9 cellular contexts compared by ENCODE assay signal in the genomic region with DNA sequence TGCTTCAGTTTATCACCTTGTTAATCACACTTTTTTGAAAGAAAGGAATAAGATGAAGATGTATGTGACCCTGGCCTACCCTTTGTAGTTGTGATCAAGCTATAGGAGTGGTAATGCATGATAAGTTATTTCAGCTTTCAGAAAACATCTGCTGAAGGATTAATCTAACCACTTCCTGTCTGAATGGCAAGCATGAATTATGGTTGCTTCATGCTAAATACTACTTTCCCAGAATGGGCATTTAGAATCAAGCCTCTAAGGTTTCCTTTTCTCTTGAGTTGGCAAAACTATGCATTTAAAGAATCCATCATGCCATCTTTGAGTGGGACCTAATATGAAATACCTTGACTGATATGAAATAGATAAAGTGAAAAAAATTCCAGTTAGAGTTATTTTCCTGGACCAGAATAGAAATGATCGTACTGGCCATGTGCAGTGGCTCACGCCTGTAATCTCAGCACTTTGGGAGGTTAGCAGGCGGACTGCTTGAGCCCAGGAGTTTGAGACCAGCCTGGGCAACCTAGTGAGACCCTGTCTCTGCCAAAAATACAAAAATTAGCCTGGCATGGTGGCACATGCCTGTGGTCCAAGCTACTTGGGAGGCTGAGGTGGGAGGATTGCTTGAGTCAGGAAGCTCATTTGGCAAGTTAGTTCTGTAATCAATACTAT. TPM values are rescaled to one million over a fixed set of nuclear protein-coding genes. Genes with fewer than 3 reads are reported as not detected.
A peak's percentile ranks its signal among the peaks of the same experiment; 100 is the strongest.
DNase-seq lines count a peak whose midpoint lies in the region; ATAC-seq, FAIRE-seq and TF ChIP-seq lines count a peak whose summit lies in the region.
"Had no signal": no experiment of that assay in that cellular context is flagged by ENCODE, and none has a peak within 500 bp of the region (broad histone marks: within the 10 kb centered on the region; RNA-seq: fewer than 3 reads in every experiment).

No MANE protein-coding gene starts in this region.

- no peaks in the 10 kb centered on the region for H3K79me2 ChIP-seq in fibroblast of lung (ENCODE audit: control insufficient read depth, insufficient read depth, low read length)

- H3K27me3 Mint-ChIP-seq in Caco-2 (ENCODE audit: insufficient read depth, unreplicated experiment) = no peaks in the 10 kb centered on the region

- H3K27ac ChIP-seq in fibroblast of lung (ENCODE audit: insufficient read depth, low read length) (no peak overlapping the region), transverse colon (no peak overlapping the region)

- BruUV-seq in Caco-2 (replicated peaks; lab: Mats Ljungman, UMichigan) = no TSS peak

- H4K20me1 ChIP-seq in fibroblast of lung (ENCODE audit: control insufficient read depth, extremely low read depth, insufficient read depth, low read length) = no peaks in the 10 kb centered on the region

- no peaks in the 10 kb centered on the region for H3K9me3 Mint-ChIP-seq in Caco-2 (ENCODE audit: unreplicated experiment)

- H3K36me3 Mint-ChIP-seq in Caco-2 (ENCODE audit: insufficient read depth, unreplicated experiment) = peaks cover 82% of the 10 kb centered on the region

- intact Hi-C loops in Caco-2 (cut with micrococcal nuclease; ENCODE audit: unreplicated experiment) (loop anchor here (5.0 kb wide), 2 partner anchors 167 to 312 kb away; a partner anchor contains a TSS), transverse colon (cut with DNase I; ENCODE audit: low total_unique reads) (loop anchor here (10.0 kb wide), 1 partner anchor 254 kb away; no protein-coding TSS in a partner anchor)

- in situ Hi-C loops in transverse colon (cut with MboI; ENCODE audit: low pct_ligation_motif_present in 1 of 4, low pct_unique_long_range_greater_than_20kb in 1 of 4, low sequenced_read_pairs in 3 of 4) = loop anchor here in 3 of 4 donors (5.0 to 25.0 kb wide), 3 partner anchors 252 to 257 kb away; no protein-coding TSS in a partner anchor

- H3K27me3 ChIP-seq in fibroblast of lung (ENCODE audit: control insufficient read depth, insufficient read depth, low read length) (no peaks in the 10 kb centered on the region), Caco-2 (replicated peaks; ENCODE audit: control insufficient read depth, insufficient read depth, low read length) (no peaks in the 10 kb centered on the region), H7 (ENCODE audit: control insufficient read depth, insufficient read depth, low read length) (no peaks in the 10 kb centered on the region), transverse colon (no peaks in the 10 kb centered on the region)

- H3K36me3 ChIP-seq in fibroblast of lung (ENCODE audit: control insufficient read depth, insufficient read depth, low read length) (no peaks in the 10 kb centered on the region), Caco-2 (ENCODE audit: control insufficient read depth, insufficient read depth, low read length) (peaks cover 4% of the 10 kb centered on the region; the same call in 1 of the 2 replicates), H7 (replicated peaks; ENCODE audit: control insufficient read depth, insufficient read depth, low read length) (no peaks in the 10 kb centered on the region), transverse colon (no peaks in the 10 kb centered on the region)

- no peak overlapping the region for H3K4me3 ChIP-seq in fibroblast of lung (replicated peaks in 1 of 4; ENCODE audit: control extremely low read depth in 1 of 4, insufficient read depth in 1 of 4, low read depth in 3 of 4, low read length in 4 of 4)
- no peak overlapping the region for H3K4me3 ChIP-seq in Caco-2 (ENCODE audit: low read depth, low read length)
- H3K4me3 ChIP-seq in H7 (ENCODE audit: insufficient read depth, low read depth, low read length) = no peak overlapping the region
- no peak overlapping the region for H3K4me3 ChIP-seq in transverse colon

- H3K9me3 ChIP-seq in fibroblast of lung (ENCODE audit: control insufficient read depth, insufficient read depth, low read depth, low read length) = no peaks in the 10 kb centered on the region
- no peaks in the 10 kb centered on the region for H3K9me3 ChIP-seq in Caco-2
- no peaks in the 10 kb centered on the region for H3K9me3 ChIP-seq in transverse colon

- peak; percentile 80 for FAIRE-seq in GM12891 (lab: Jason Lieb, UNC)

- H3K4me3 Mint-ChIP-seq in Caco-2 (ENCODE audit: unreplicated experiment) = no peak overlapping the region

- H3K9ac ChIP-seq in fibroblast of lung (ENCODE audit: insufficient read depth, low read length) = no peak overlapping the region

- H3K4me1 Mint-ChIP-seq in Caco-2 (ENCODE audit: low read depth, unreplicated experiment) = peaks cover 37% of the 10 kb centered on the region

- TF ChIP-seq EP300 in transverse colon (IDR thresholded peaks at IDR 0.05; ENCODE audit: low read depth) = no peak

- no peak overlapping the region for H3K27ac Mint-ChIP-seq in Caco-2 (ENCODE audit: unreplicated experiment)

- H3K4me1 ChIP-seq in fibroblast of lung (ENCODE audit: control insufficient read depth, extremely low read depth, insufficient read depth, low read length) (no peaks in the 10 kb centered on the region), Caco-2 (peaks cover 9% of the 10 kb centered on the region), transverse colon (peaks cover 0 to 19% (median 1%) of the 10 kb centered on the region in 4 donors)

- ATAC-seq in HG03135 (IDR thresholded peaks at IDR 0.05; ENCODE audit: unreplicated experiment) = peak; percentile 33

- WGBS in transverse colon (ENCODE audit: low coverage in 1 of 2), 2 donors = 79 to 82% methylated on average over 2 to 3 of the region's 3 CpGs

- no peak overlapping the region for H3K4me2 ChIP-seq in fibroblast of lung (ENCODE audit: extremely low read depth, insufficient read depth, low read length)

- TF ChIP-seq CTCF in fibroblast of lung (conservative IDR thresholded peaks at IDR 0.05 in 1 of 2, IDR thresholded peaks at IDR 0.05 in 1 of 2; ENCODE audit: low read depth in 1 of 2, low read length in 2 of 2) (no peak), Caco-2 (IDR thresholded peaks at IDR 0.05; ENCODE audit: insufficient read depth in 1 of 2, low read depth in 1 of 2, low read length in 1 of 2, severe bottlenecking in 1 of 2, unreplicated experiment in 1 of 2) (no peak), transverse colon (IDR thresholded peaks at IDR 0.05) (no peak)

- POLR2A ChIA-PET in Caco-2 (lab: Charles Lee) = no interaction called here

- CTCF ChIA-PET in Caco-2 (lab: Charles Lee) = no interaction called here

- TF ChIP-seq POLR2A in GM12891 (IDR thresholded peaks at IDR 0.05; ENCODE audit: low read depth, low read length) (no peak), transverse colon (IDR thresholded peaks at IDR 0.05) (no peak)

- H2AFZ ChIP-seq in fibroblast of lung (ENCODE audit: low read length) = no peak overlapping the region

- no peak for DNase-seq in GM12891 (ENCODE audit: insufficient read length, low spot score)
- DNase-seq in RPMI8226 = peak; percentile 27
- peak; percentile 36 to 67 for DNase-seq in fibroblast of lung (ENCODE audit: low read depth in 2 of 2)
- DNase-seq in Caco-2 = no peak
- no peak for DNase-seq in H7
- no peak for DNase-seq in activated CD4-positive, alpha-beta T cell treated with anti-CD3 and anti-CD28 coated beads for 48 hours
- DNase-seq in transverse colon = no peak
- DNase-seq: activated T-cell treated with anti-CD3 and anti-CD28 coated beads, Interleukin-2, amount 50 U/mL, for 48 hours had no signal

TF ChIP-seq in GM12891, 5 proteins besides CTCF, POLR2A, EP300 and RAD21:
- TF ChIP-seq POLR2AphosphoS5 (IDR thresholded peaks at IDR 0.05; ENCODE audit: low read depth, low read length) (no peak), TAF1 (IDR thresholded peaks at IDR 0.05; ENCODE audit: low read depth, low read length) (no peak), PAX5 (IDR thresholded peaks at IDR 0.05; ENCODE audit: insufficient read depth, low read length, severe bottlenecking) (no peak), SPI1 (IDR thresholded peaks at IDR 0.05; ENCODE audit: low read depth, low read length) (no peak), POU2F2 (IDR thresholded peaks at IDR 0.05; ENCODE audit: low read depth, low read length) (no peak)
TF ChIP-seq in GM12891: peak in this region for 0.

RNA-seq across cellular contexts. Expression of a gene that starts 59.1 kb away (rescaled TPM):
- not detected for polyA plus RNA-seq in GM12891 (2012; ENCODE audit: low read depth, missing spikeins)
- total RNA-seq in fibroblast of lung = 7.2 and 9.7 TPM in 2 replicates
- 9.8 and 9.9 TPM in 2 replicates for polyA plus RNA-seq in fibroblast of lung
- 7.3 and 8.7 TPM in 2 replicates for polyA plus RNA-seq in fibroblast of lung (2012)
- polyA minus RNA-seq in fibroblast of lung (ENCODE audit: low replicate concordance) = 7.5 and 9.6 TPM in 2 replicates
- 327 and 361 TPM in 2 replicates for total RNA-seq in Caco-2 (2022)
- total RNA-seq in H7 (2014; rRNA removed; shearing (Covaris generic)) = 30.7 and 37.9 TPM in 2 replicates
- total RNA-seq in transverse colon = 10 to 100 TPM; 14.2 to 49.6 (median 30.4) TPM

Comparison
In these comparisons a context has a peak if more than half of its experiments do, and no peak if none do; other contexts are left out.
1. DNase-seq: peak in RPMI8226 (single experiment) and fibroblast of lung (2 of 2); none in GM12891 (single experiment), Caco-2 (0 of 2), H7 (single experiment), activated CD4-positive, alpha-beta T cell treated with anti-CD3 and anti-CD28 coated beads for 48 hours (single experiment) and transverse colon (single experiment).